ENCODE assay signal across 22 cellular contexts in genomic region chr1:233884461-233885151, GRCh38. TPM values are rescaled to one million over a fixed set of nuclear protein-coding genes. Genes with fewer than 3 reads are reported as not detected.
DNase-seq lines count a peak whose midpoint lies in the region; ATAC-seq and TF ChIP-seq lines count a peak whose summit lies in the region.
"Had no signal": no experiment of that assay in that cellular context is flagged by ENCODE, and none has a peak within 500 bp of the region (broad histone marks: within the 10 kb centered on the region; RNA-seq: fewer than 3 reads in every experiment).

No MANE protein-coding gene starts in this region.

- H3K4ac ChIP-seq in mesenchymal stem cell (ENCODE audit: low read depth in 1 of 2, low read length in 2 of 2) = no peak overlapping the region

- H3K27ac Mint-ChIP-seq in mesothelial cell of epicardium = no peak overlapping the region
- H3K27ac Mint-ChIP-seq: CD8-positive, alpha-beta T cell; GM23338 had no signal

- H3K9ac ChIP-seq in PC-3 (ENCODE audit: low read length) (peak overlapping the region; percentile 54), mesenchymal stem cell (ENCODE audit: low read length) (no peak overlapping the region)
- H3K9ac ChIP-seq: BLaER1 treated with 17β-estradiol and CSF1 and Interleukin-3, amounts not matched to agents 10 nM and 100 nM had no signal

- no peak overlapping the region for H3K23ac ChIP-seq in mesenchymal stem cell (ENCODE audit: low read length in 2 of 2)

- H3K27ac ChIP-seq in PC-3 (ENCODE audit: low read length) (peak overlapping the region; percentile 86), mesenchymal stem cell (ENCODE audit: low read length, poor library complexity, severe bottlenecking) (no peak overlapping the region)
- H3K27ac ChIP-seq: BLaER1 treated with 17β-estradiol and CSF1 and Interleukin-3, amounts not matched to agents 10 nM and 100 nM; SJSA1 had no signal

- H3K9me3 Mint-ChIP-seq in mesothelial cell of epicardium = peaks cover 15% of the 10 kb centered on the region

- TF ChIP-seq CTCF in PC-3 (conservative IDR thresholded peaks at IDR 0.05; ENCODE audit: low read depth, low read length) (no peak), astrocyte of the spinal cord (IDR thresholded peaks at IDR 0.05; ENCODE audit: low read depth, low read length) (no peak), mesothelial cell of epicardium (IDR thresholded peaks at IDR 0.05; ENCODE audit: unreplicated experiment) (no peak)

- H3K4me3 Mint-ChIP-seq in mesothelial cell of epicardium = no peak overlapping the region
- H3K4me3 Mint-ChIP-seq: CD8-positive, alpha-beta T cell; GM23338 had no signal

- no TSS peak for BruUV-seq in PC-3 (replicated peaks; lab: Mats Ljungman, UMichigan)

- DNase-seq in H4 (ENCODE audit: low spot score) (peak; percentile 30), PC-3 (peak; percentile 62), astrocyte of the spinal cord (ENCODE audit: low read depth, low spot score) (peak; percentile 64), NCI-H446 treated with DMSO at 0.1 percent for 48 hours (lab: John Stamatoyannopoulos, UW) (no peak), mesenchymal stem cell (no peak), mesothelial cell of epicardium (ENCODE audit: low spot score in 2 of 2, unreplicated experiment in 2 of 2) (no peak)
- DNase-seq: Calu3; CD8-positive, alpha-beta T cell; DMS153; NCI-H1092 treated with DMSO at 0.1 percent for 48 hours; NCI-H1436 treated with DMSO at 0.1 percent for 48 hours; NCI-H1930; NCI-H774; NK-92 treated with Interleukin-12 subunit alpha and Interleukin-12 subunit beta, amount 100 ng/mL, for 24 hours; T-helper 1 cell had no signal

- H3K9me2 ChIP-seq in PC-3 (replicated peaks; ENCODE audit: low read length) = no peaks in the 10 kb centered on the region

- H3K4me3 ChIP-seq in PC-3 (ENCODE audit: low read length) (peak overlapping the region; percentile 46; the same call in 1 of the 2 replicates), astrocyte of the spinal cord (ENCODE audit: low read depth, low read length) (no peak overlapping the region), mesenchymal stem cell (ENCODE audit: insufficient read depth in 1 of 2, low read depth in 1 of 2, low read length in 2 of 2) (no peak overlapping the region)
- H3K4me3 ChIP-seq: BLaER1 treated with 17β-estradiol and CSF1 and Interleukin-3, amounts not matched to agents 10 nM and 100 nM; GM23338; SJSA1 had no signal

- intact Hi-C loops in PC-3 (cut with micrococcal nuclease) = no loop called here

- no peak overlapping the region for H2AK5ac ChIP-seq in mesenchymal stem cell (ENCODE audit: low read length, severe bottlenecking)

- H3K36me3 Mint-ChIP-seq in mesothelial cell of epicardium = peaks cover 1% of the 10 kb centered on the region
- H3K36me3 Mint-ChIP-seq: CD8-positive, alpha-beta T cell had no signal

- H4K91ac ChIP-seq in mesenchymal stem cell (ENCODE audit: low read length) = no peak overlapping the region

- in situ Hi-C loops in astrocyte of the spinal cord (cut with HindIII; ENCODE audit: low sequenced_read_pairs) = no loop called here

- no peaks in the 10 kb centered on the region for H3F3A ChIP-seq in PC-3 (ENCODE audit: low read length, unreplicated experiment)

- H2BK15ac ChIP-seq in mesenchymal stem cell (ENCODE audit: low read depth, poor library complexity, severe bottlenecking) = no peak overlapping the region

- no peak overlapping the region for H3K18ac ChIP-seq in mesenchymal stem cell (ENCODE audit: low read depth in 1 of 2, low read length in 2 of 2)

- peaks cover 13% of the 10 kb centered on the region for H3K4me1 Mint-ChIP-seq in mesothelial cell of epicardium

- no peak overlapping the region for H4K8ac ChIP-seq in mesenchymal stem cell (ENCODE audit: low read length)

- H4K20me1 ChIP-seq in PC-3 (ENCODE audit: low read length) = no peaks in the 10 kb centered on the region
- H4K20me1 ChIP-seq: BLaER1 treated with 17β-estradiol and CSF1 and Interleukin-3, amounts not matched to agents 10 nM and 100 nM had no signal

- no peak overlapping the region for H2BK12ac ChIP-seq in mesenchymal stem cell (ENCODE audit: low read length in 2 of 2)

- H2AFZ ChIP-seq in PC-3 (ENCODE audit: low read length) = peak overlapping the region; percentile 63; the same call in 1 of the 2 replicates
- no peak overlapping the region for H2AFZ ChIP-seq in mesenchymal stem cell (ENCODE audit: low read depth, low read length)

- no peaks in the 10 kb centered on the region for H3K79me2 ChIP-seq in PC-3 (ENCODE audit: low read length)

- H3K9me3 ChIP-seq in PC-3 (ENCODE audit: low read length) (peaks cover 4% of the 10 kb centered on the region; the same call in 1 of the 2 replicates), mesenchymal stem cell (ENCODE audit: control insufficient read depth, low read length) (peaks cover 27% of the 10 kb centered on the region)
- H3K9me3 ChIP-seq: SJSA1 had no signal

- H3K79me1 ChIP-seq in mesenchymal stem cell (replicated peaks; ENCODE audit: low read length, poor library complexity, severe bottlenecking) = no peaks in the 10 kb centered on the region

- POLR2A ChIA-PET in PC-3 (lab: Charles Lee; ENCODE audit: unreplicated experiment) = no interaction called here

- no peak overlapping the region for H2BK5ac ChIP-seq in mesenchymal stem cell (ENCODE audit: low read depth, low read length, poor library complexity, severe bottlenecking)

- H3K27me3 Mint-ChIP-seq in mesothelial cell of epicardium (ENCODE audit: low read depth) = peaks cover 24% of the 10 kb centered on the region

- H3K4me2 ChIP-seq in PC-3 (ENCODE audit: low read length) (peak overlapping the region; percentile 77), mesenchymal stem cell (ENCODE audit: low read length, poor library complexity, severe bottlenecking) (no peak overlapping the region)
- H3K4me2 ChIP-seq: BLaER1 treated with 17β-estradiol and CSF1 and Interleukin-3, amounts not matched to agents 10 nM and 100 nM had no signal

- no peak; the same call in none of the 2 replicates for ATAC-seq in PC-3
- ATAC-seq in HG03139 (IDR thresholded peaks at IDR 0.05; ENCODE audit: unreplicated experiment) = no peak
- ATAC-seq: CD8-positive, alpha-beta T cell; HCT116; Right ventricle myocardium inferior had no signal

- H3K36me3 ChIP-seq in PC-3 (ENCODE audit: low read depth, low read length) = no peaks in the 10 kb centered on the region
- H3K36me3 ChIP-seq in mesenchymal stem cell (ENCODE audit: control insufficient read depth in 1 of 2, insufficient read depth in 2 of 2, low read depth in 1 of 2, low read length in 2 of 2) = no peaks in the 10 kb centered on the region
- H3K36me3 ChIP-seq: BLaER1 treated with 17β-estradiol and CSF1 and Interleukin-3, amounts not matched to agents 10 nM and 100 nM; SJSA1 had no signal

- peaks cover 44% of the 10 kb centered on the region for H3K4me1 ChIP-seq in PC-3 (ENCODE audit: insufficient read depth, low read length)
- H3K4me1 ChIP-seq in mesenchymal stem cell (ENCODE audit: control insufficient read depth, insufficient read depth, low read depth, low read length) = no peaks in the 10 kb centered on the region
- H3K4me1 ChIP-seq: BLaER1 treated with 17β-estradiol and CSF1 and Interleukin-3, amounts not matched to agents 10 nM and 100 nM; SJSA1 had no signal

- WGBS in mesenchymal stem cell = 40% methylated on average over 5 of the region's 5 CpGs

- no peaks in the 10 kb centered on the region for H3K27me3 ChIP-seq in PC-3 (ENCODE audit: low read length)
- no peaks in the 10 kb centered on the region for H3K27me3 ChIP-seq in mesenchymal stem cell (ENCODE audit: control insufficient read depth in 1 of 2, insufficient read depth in 1 of 2, low read length in 2 of 2)
- H3K27me3 ChIP-seq: BLaER1 treated with 17β-estradiol and CSF1 and Interleukin-3, amounts not matched to agents 10 nM and 100 nM; SJSA1 had no signal

- H3K14ac ChIP-seq in mesenchymal stem cell (ENCODE audit: low read length in 2 of 2) = no peak overlapping the region

- CTCF ChIA-PET in PC-3 (lab: Charles Lee) = no interaction called here

- no peak overlapping the region for H2BK120ac ChIP-seq in mesenchymal stem cell (ENCODE audit: low read depth, low read length)

RNA-seq across cellular contexts. Expression of gene SLC35F3, which starts 19.9 kb away (rescaled TPM):
- not detected in 2 replicates for total RNA-seq in H4 (2014; rRNA removed; shearing (Covaris generic))
- total RNA-seq in PC-3 (2014; rRNA removed) (17.7 and 19.3 TPM in 2 replicates), mesothelial cell of epicardium (0.11 to 0.25 TPM in 2 of 3 replicates, not detected in the other)
- 0.15 TPM for polyA plus RNA-seq in mesenchymal stem cell (2013, experiment 1 of 2)
- polyA plus RNA-seq in mesenchymal stem cell (2013, experiment 2 of 2) = 0.12 TPM
- total RNA-seq: CD8-positive, alpha-beta T cell; LHCN-M2; Right ventricle myocardium inferior; SJSA1 had no signal

Comparison
In these comparisons a context has a peak if more than half of its experiments do, and no peak if none do; other contexts are left out.
1. DNase-seq: peak in H4 (single experiment), PC-3 (single experiment) and astrocyte of the spinal cord (single experiment); none in NCI-H446 treated with DMSO at 0.1 percent for 48 hours (single experiment), mesenchymal stem cell (single experiment) and mesothelial cell of epicardium (0 of 2).
2. RNA of gene SLC35F3, which starts 19.9 kb away (total RNA-seq): 17.7 to 19.3 TPM in PC-3; 0.11 to 0.25 TPM in mesothelial cell of epicardium and not detected in H4; every median in the first group is over 10 times any median in the second.